8 cellular contexts compared by ENCODE assay signal in the genomic region with DNA sequence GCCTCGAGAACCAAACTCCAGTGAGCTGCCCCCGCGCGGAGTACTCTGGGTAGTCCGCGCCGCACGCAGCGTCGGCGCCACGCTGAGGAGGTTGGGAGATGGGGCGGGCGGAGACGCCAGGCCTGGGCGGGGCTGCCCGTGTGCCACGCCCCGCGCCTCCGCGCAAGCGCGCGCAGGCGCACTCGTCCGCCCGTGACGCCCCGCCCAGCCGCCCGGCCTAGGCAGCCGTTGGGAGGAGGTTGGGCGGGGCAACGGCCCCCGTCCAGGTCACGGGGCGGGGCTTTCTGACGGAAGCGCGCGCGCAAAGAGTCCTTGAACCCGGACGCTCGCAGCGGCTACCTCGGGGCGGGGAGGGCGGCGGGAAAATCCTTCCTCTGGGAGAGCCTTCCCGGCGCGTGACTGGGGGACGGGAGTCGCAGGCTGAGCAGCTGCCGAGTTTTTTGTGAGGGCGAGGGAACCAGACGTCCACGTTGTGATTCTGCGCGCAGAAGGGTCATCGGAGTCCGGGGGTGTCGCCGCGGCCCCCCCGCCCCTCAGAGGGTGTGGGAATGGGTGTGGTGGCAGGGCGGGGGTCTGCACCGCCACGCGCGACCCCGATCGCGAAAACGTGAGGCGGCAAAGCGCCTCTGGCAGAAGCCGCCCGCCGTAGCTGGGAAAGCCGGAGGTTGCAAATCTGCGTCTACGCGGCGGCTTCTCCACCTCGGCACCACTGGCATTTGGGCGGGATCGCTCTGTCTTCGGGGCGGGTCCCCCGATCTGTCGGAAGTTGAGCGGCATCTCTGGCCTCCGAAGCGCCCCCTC. TPM values are rescaled to one million over a fixed set of nuclear protein-coding genes. Genes with fewer than 3 reads are reported as not detected.
A peak's percentile ranks its signal among the peaks of the same experiment; 100 is the strongest.
DNase-seq lines count a peak whose midpoint lies in the region; ATAC-seq and TF ChIP-seq lines count a peak whose summit lies in the region.

A gene with protein sequence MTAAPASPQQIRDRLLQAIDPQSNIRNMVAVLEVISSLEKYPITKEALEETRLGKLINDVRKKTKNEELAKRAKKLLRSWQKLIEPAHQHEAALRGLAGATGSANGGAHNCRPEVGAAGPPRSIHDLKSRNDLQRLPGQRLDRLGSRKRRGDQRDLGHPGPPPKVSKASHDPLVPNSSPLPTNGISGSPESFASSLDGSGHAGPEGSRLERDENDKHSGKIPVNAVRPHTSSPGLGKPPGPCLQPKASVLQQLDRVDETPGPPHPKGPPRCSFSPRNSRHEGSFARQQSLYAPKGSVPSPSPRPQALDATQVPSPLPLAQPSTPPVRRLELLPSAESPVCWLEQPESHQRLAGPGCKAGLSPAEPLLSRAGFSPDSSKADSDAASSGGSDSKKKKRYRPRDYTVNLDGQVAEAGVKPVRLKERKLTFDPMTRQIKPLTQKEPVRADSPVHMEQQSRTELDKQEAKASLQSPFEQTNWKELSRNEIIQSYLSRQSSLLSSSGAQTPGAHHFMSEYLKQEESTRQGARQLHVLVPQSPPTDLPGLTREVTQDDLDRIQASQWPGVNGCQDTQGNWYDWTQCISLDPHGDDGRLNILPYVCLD (minus strand): TSS at position 22 of the 801 bp plus-strand sequence. CDS start 261 bp downstream, outside the sequence.

- peak; percentile 87 for ATAC-seq in HG02759 (IDR thresholded peaks at IDR 0.05; ENCODE audit: unreplicated experiment)
- ATAC-seq in activated naive CD8-positive, alpha-beta T cell treated with anti-CD3 and anti-CD28 coated beads, Interleukin-2, amount 50 U/mL, for 24 hours: peak; percentile 91

- H3K4me3 Mint-ChIP-seq in activated naive CD8-positive, alpha-beta T cell treated with anti-CD3 and anti-CD28 coated beads, Interleukin-2, amount 50 U/mL, for 24 hours: peak within 1 kb of the TSS; percentile 96
- H3K4me3 Mint-ChIP-seq in type B pancreatic cell: peak within 1 kb of the TSS; percentile 98

- peaks cover 40% of the 10 kb centered on the region for H3K4me1 Mint-ChIP-seq in activated naive CD8-positive, alpha-beta T cell treated with anti-CD3 and anti-CD28 coated beads, Interleukin-2, amount 50 U/mL, for 24 hours
- H3K4me1 Mint-ChIP-seq in type B pancreatic cell (ENCODE audit: unreplicated experiment): peaks cover 28% of the 10 kb centered on the region

- peak within 1 kb of the TSS; percentile 98 for H3K27ac Mint-ChIP-seq in activated naive CD8-positive, alpha-beta T cell treated with anti-CD3 and anti-CD28 coated beads, Interleukin-2, amount 50 U/mL, for 24 hours
- H3K27ac Mint-ChIP-seq in type B pancreatic cell: peak within 1 kb of the TSS; percentile 97

- peak; percentile 92 to 96 (median 95) for DNase-seq in NCI-H1417 (lab: John Stamatoyannopoulos, UW)
- DNase-seq in SW480 (ENCODE audit: low spot score): peak; percentile 89
- peak; percentile 97 for DNase-seq in activated naive CD8-positive, alpha-beta T cell treated with anti-CD3 and anti-CD28 coated beads, Interleukin-2, amount 50 U/mL, for 24 hours
- DNase-seq in cardiac septum (ENCODE audit: low spot score): peak; percentile 99
- DNase-seq in pons (ENCODE audit: low spot score): peak; percentile 94
- DNase-seq in type B pancreatic cell (ENCODE audit: extremely low spot score, unreplicated experiment): peak; percentile 98

- peak within 1 kb of the TSS; percentile 77 for H3K4me3 ChIP-seq in GM12875 (ENCODE audit: low read depth, low read length)

- H3K27me3 Mint-ChIP-seq in activated naive CD8-positive, alpha-beta T cell treated with anti-CD3 and anti-CD28 coated beads, Interleukin-2, amount 50 U/mL, for 24 hours: peaks cover 2% of the 10 kb centered on the region
- H3K27me3 Mint-ChIP-seq in type B pancreatic cell: no peaks in the 10 kb centered on the region

- no peaks in the 10 kb centered on the region for H3K9me3 Mint-ChIP-seq in activated naive CD8-positive, alpha-beta T cell treated with anti-CD3 and anti-CD28 coated beads, Interleukin-2, amount 50 U/mL, for 24 hours
- no peaks in the 10 kb centered on the region for H3K9me3 Mint-ChIP-seq in type B pancreatic cell

- H3K36me3 Mint-ChIP-seq in activated naive CD8-positive, alpha-beta T cell treated with anti-CD3 and anti-CD28 coated beads, Interleukin-2, amount 50 U/mL, for 24 hours (ENCODE audit: low read depth): peaks cover 31% of the 10 kb centered on the region
- no peaks in the 10 kb centered on the region for H3K36me3 Mint-ChIP-seq in type B pancreatic cell

- intact Hi-C loops in cardiac septum (cut with DNase I): loop anchor here (1.0 to 5.0 kb wide), 3 partner anchors 41 to 86 kb away; a partner anchor contains a TSS

- TF ChIP-seq CTCF in GM12875 (IDR thresholded peaks at IDR 0.05; ENCODE audit: borderline replicate concordance, insufficient read depth, low read depth, low read length): no peak
- TF ChIP-seq CTCF in type B pancreatic cell (conservative IDR thresholded peaks at IDR 0.05): no peak

RNA-seq across cellular contexts. Expression of the gene that starts here (rescaled TPM):
- 4.3 TPM for total RNA-seq in cardiac septum
- 12.5 and 12.8 TPM in 2 replicates for total RNA-seq in type B pancreatic cell (ENCODE audit: low replicate concordance)

Comparison
In these comparisons a context has a peak if more than half of its experiments do, and no peak if none do; other contexts are left out.
1. Peak in every context shown above with its lines: DNase-seq, ATAC-seq and H3K4me3 ChIP-seq.